Comparison of ENCODE assay signal across 13 cellular contexts in the genomic region with DNA sequence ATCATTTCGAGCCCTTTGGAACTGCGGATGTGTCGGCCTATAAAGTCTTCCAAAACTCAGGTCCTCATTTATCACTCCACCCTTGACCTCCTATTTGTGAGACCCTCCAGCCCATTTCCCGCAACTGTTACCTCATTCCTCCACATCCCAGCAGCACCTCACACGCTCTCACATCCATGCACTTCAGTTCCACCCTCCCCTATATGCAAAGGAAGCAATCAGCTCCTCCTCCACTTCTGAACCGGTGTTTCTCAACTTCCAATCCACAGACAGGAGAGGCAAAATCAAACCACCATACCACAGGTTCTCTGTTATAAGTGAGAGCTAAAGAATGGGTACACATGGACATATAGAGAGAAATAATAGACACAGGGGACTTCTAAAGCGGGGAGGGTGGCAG. TPM values are rescaled to one million over a fixed set of nuclear protein-coding genes. Genes with fewer than 3 reads are reported as not detected.
DNase-seq lines count a peak whose midpoint lies in the region; ATAC-seq and TF ChIP-seq lines count a peak whose summit lies in the region.
"Had no signal": no experiment of that assay in that cellular context is flagged by ENCODE, and none has a peak within 500 bp of the region (broad histone marks: within the 10 kb centered on the region; RNA-seq: fewer than 3 reads in every experiment).

No MANE protein-coding gene starts in this region.

- H3K9me3 ChIP-seq in right atrium auricular region (no peaks in the 10 kb centered on the region), parathyroid adenoma (ENCODE audit: control insufficient read depth, low read length) (no peaks in the 10 kb centered on the region)

- ATAC-seq in left cardiac atrium = no peak
- ATAC-seq in GM21723 (IDR thresholded peaks at IDR 0.05; ENCODE audit: unreplicated experiment) = no peak
- ATAC-seq in HG02852 (IDR thresholded peaks at IDR 0.05; ENCODE audit: unreplicated experiment) = no peak

- H3K4me1 ChIP-seq in right atrium auricular region (peaks cover 0 to 27% of the 10 kb centered on the region in 2 donors), parathyroid adenoma (no peaks in the 10 kb centered on the region)

- intact Hi-C loops in left cardiac atrium (cut with DNase I) = no loop called here

- no peak for TF ChIP-seq CTCF in right atrium auricular region (IDR thresholded peaks at IDR 0.05)
- no peak for TF ChIP-seq CTCF in fibroblast of pulmonary artery (IDR thresholded peaks at IDR 0.05; ENCODE audit: low read length, missing control alignments)
- TF ChIP-seq CTCF in parathyroid adenoma (IDR thresholded peaks at IDR 0.05) = no peak

- H3K4me3 ChIP-seq in right atrium auricular region (no peak overlapping the region), fibroblast of pulmonary artery (replicated peaks; ENCODE audit: low read depth, low read length) (no peak overlapping the region), parathyroid adenoma (ENCODE audit: low read depth, low read length) (no peak overlapping the region)

- no peaks in the 10 kb centered on the region for H3K79me2 ChIP-seq in parathyroid adenoma

- H3K36me3 ChIP-seq in right atrium auricular region (no peaks in the 10 kb centered on the region), parathyroid adenoma (ENCODE audit: control insufficient read depth, insufficient read depth, low read length) (no peaks in the 10 kb centered on the region)

- H3K4me2 ChIP-seq in parathyroid adenoma (ENCODE audit: low read length) = no peak overlapping the region

- DNase-seq in right atrium auricular region (ENCODE audit: low spot score) = no peak
- no peak for DNase-seq in left cardiac atrium
- peak; percentile 5 for DNase-seq in fibroblast of pulmonary artery (ENCODE audit: low read depth)
- no peak for DNase-seq in NAMALWA (ENCODE audit: low spot score)
- DNase-seq in OCI-M1 (lab: John Stamatoyannopoulos, UW) = no peak
- DNase-seq: EL, H9, NCI-H1417 treated with DMSO at 0.1 percent for 48 hours, NCI-H2029, NCI-H510A treated with DMSO at 0.1 percent for 48 hours had no signal

- H2AFZ ChIP-seq in parathyroid adenoma = peak overlapping the region; percentile 28

- H3K27me3 ChIP-seq in right atrium auricular region (no peaks in the 10 kb centered on the region), parathyroid adenoma (ENCODE audit: control insufficient read depth, insufficient read depth, low read length) (no peaks in the 10 kb centered on the region)

- no peak overlapping the region for H3K9ac ChIP-seq in parathyroid adenoma

- peak overlapping the region; percentile 50 to 79 for H3K27ac ChIP-seq in right atrium auricular region
- H3K27ac ChIP-seq in parathyroid adenoma = no peak overlapping the region

RNA-seq across cellular contexts. Expression of a gene that starts 36.7 kb away (rescaled TPM):
- total RNA-seq in right atrium auricular region (10 to 100 TPM; 11.1 to 17.6 TPM), left cardiac atrium (10 to 100 TPM; 20.0 to 25.4 TPM)
